Comparison of ENCODE assay signal across 27 cellular contexts in genomic region chr16:68524069-68524820, GRCh38.
"Had no signal": no experiment of that assay in that cellular context is flagged by ENCODE, and none has a peak within 500 bp of the region (broad histone marks: within the 10 kb centered on the region; RNA-seq: fewer than 3 reads in every experiment).

No MANE protein-coding gene starts in this region.

- H3K27ac ChIP-seq: left lung, lower lobe of right lung, neural progenitor cell, neutrophil, parathyroid adenoma, right atrium auricular region, skin epidermis, suprapubic skin, thoracic aorta, tibial artery, upper lobe of right lung, uterus had no signal

- FAIRE-seq: keratinocyte had no signal

- DNase-seq: hippocampal formation; kidney glomerular epithelial cell; left lung; lower lobe of right lung; mammary epithelial cell; mesenchymal stem cell; naive B cell; natural killer cell; nephron progenitor cell; occipital lobe; stimulated activated CD4-positive, alpha-beta T cell treated with anti-CD3 and anti-CD28 coated beads, Interleukin-4, amount 100 ng/mL, for 24 hours; stimulated activated naive CD4-positive, alpha-beta T cell; tibial artery; trophoblast cell; upper lobe of right lung; uterus had no signal

- H3K36me3 ChIP-seq: left lung, lower lobe of right lung, neural progenitor cell, neutrophil, right atrium auricular region, suprapubic skin, thoracic aorta, tibial artery, upper lobe of right lung, uterus had no signal

- H3K4me1 ChIP-seq: neural progenitor cell had no signal

- H3K27me3 ChIP-seq: right atrium auricular region, suprapubic skin, upper lobe of right lung, uterus had no signal

- H3K9me3 ChIP-seq: left lung, lower lobe of right lung, neutrophil, right atrium auricular region, suprapubic skin, thoracic aorta, tibial artery, upper lobe of right lung, uterus had no signal

- ATAC-seq: left colon; left lung; lower lobe of right lung; natural killer cell; sciatic nerve; stimulated activated effector memory CD8-positive, alpha-beta T cell treated with anti-CD3 and anti-CD28 coated beads, Interleukin-12 subunit alpha, Interleukin-12 subunit beta, amount 100 ng/mL, for 72 hours; upper lobe of right lung had no signal

- H3K4me3 ChIP-seq: left lung, lower lobe of right lung, neural progenitor cell, right atrium auricular region, skin epidermis, suprapubic skin, thoracic aorta, tibial artery, upper lobe of right lung, uterus had no signal
